ENCODE assay signal across 16 cellular contexts in the genomic region with DNA sequence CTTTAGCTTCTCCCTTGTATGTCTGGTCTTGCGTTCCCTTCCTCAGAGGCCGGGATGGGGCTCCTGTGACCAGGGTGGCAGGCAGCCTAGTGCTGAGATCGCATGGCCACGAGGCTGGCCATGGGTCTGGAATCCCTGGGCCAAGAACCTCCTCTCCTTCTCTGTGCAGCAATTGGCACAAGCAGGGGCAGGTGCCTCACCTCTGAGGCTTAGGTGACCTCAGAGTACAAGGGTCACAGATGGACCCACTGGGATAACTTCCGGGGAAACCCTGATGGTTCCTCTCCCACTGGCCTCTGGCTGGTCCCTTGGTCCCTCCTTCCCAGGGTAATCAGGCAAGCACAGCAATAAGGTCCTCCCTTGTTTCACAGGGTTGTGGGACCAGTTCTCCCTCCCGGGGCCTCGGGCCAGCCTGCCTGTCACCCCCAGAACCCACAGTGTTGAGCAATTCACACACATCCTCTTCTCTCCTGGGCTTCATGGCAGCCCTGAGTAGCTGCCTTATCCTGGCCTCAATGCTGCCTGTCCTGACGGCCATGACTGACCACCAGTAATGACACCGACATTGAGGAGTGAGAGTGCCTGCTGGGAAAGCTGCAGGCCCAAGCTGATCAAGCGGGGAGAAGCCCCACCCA. TPM values are rescaled to one million over a fixed set of nuclear protein-coding genes. Genes with fewer than 3 reads are reported as not detected.
"Had no signal": no experiment of that assay in that cellular context is flagged by ENCODE, and none has a peak within 500 bp of the region (broad histone marks: within the 10 kb centered on the region; RNA-seq: fewer than 3 reads in every experiment).

No MANE protein-coding gene starts in this region.

- DNase-seq: activated CD4-positive, alpha-beta memory T cell treated with anti-CD3 and anti-CD28 coated beads, Interleukin-2, amount 10 ng/mL, durations not matched to agents 7 days and 5 days; activated CD4-positive, alpha-beta T cell treated with anti-CD3 and anti-CD28 coated beads for 1 hour; activated CD8-positive, alpha-beta memory T cell treated with anti-CD3 and anti-CD28 coated beads, Interleukin-2, amount 50 U/mL, for 4 hours; activated naive CD4-positive, alpha-beta T cell treated with Interleukin-2 at 50 U/mL for 16 hours; activated T-cell treated with anti-CD3 and anti-CD28 coated beads, Interleukin-2, amount 50 U/mL, for 72 hours; foreskin melanocyte; left lung; mesenchymal stem cell; occipital lobe; stimulated activated CD4-positive, alpha-beta T cell treated with anti-CD3 and anti-CD28 coated beads, Interleukin-15, amount 100 ng/mL, for 24 hours; stimulated activated CD4-positive, alpha-beta T cell treated with anti-CD3 and anti-CD28 coated beads, Interleukin-4, amount 100 ng/mL, for 24 hours; stimulated activated naive CD8-positive, alpha-beta T cell treated with anti-CD3 and anti-CD28 coated beads, Interleukin-15, amount 100 ng/mL, for 72 hours; testis had no signal

- H3K4me3 Mint-ChIP-seq: activated CD4-positive, alpha-beta memory T cell treated with anti-CD3 and anti-CD28 coated beads, Interleukin-2, amount 10 ng/mL, durations not matched to agents 7 days and 5 days; activated T-cell treated with anti-CD3 and anti-CD28 coated beads, Interleukin-2, amount 50 U/mL, for 72 hours; natural killer cell treated with Interleukin-12 subunit alpha and Interleukin-12 subunit beta and Interleukin-15 and Interleukin-18, amount 100 ng/mL, for 72 hours; stimulated activated naive CD8-positive, alpha-beta T cell treated with anti-CD3 and anti-CD28 coated beads, Interleukin-15, amount 100 ng/mL, for 72 hours; T-helper 2 cell treated with Interferon-gamma antibody and Interleukin-4, amounts not matched to agents 5 μg/mL and 100 μg/mL, for 36 hours had no signal

- H3K9me3 Mint-ChIP-seq: activated CD4-positive, alpha-beta memory T cell treated with anti-CD3 and anti-CD28 coated beads, Interleukin-2, amount 10 ng/mL, durations not matched to agents 7 days and 5 days; activated T-cell treated with anti-CD3 and anti-CD28 coated beads, Interleukin-2, amount 50 U/mL, for 72 hours; natural killer cell treated with Interleukin-12 subunit alpha and Interleukin-12 subunit beta and Interleukin-15 and Interleukin-18, amount 100 ng/mL, for 72 hours; stimulated activated naive CD8-positive, alpha-beta T cell treated with anti-CD3 and anti-CD28 coated beads, Interleukin-15, amount 100 ng/mL, for 72 hours; T-helper 2 cell treated with Interferon-gamma antibody and Interleukin-4, amounts not matched to agents 5 μg/mL and 100 μg/mL, for 36 hours had no signal

- H3K9me3 ChIP-seq: left lung, testis had no signal

- ATAC-seq: activated T-cell treated with anti-CD3 and anti-CD28 coated beads, Interleukin-2, amount 50 U/mL, for 72 hours; left lung; natural killer cell treated with Interleukin-12 subunit alpha and Interleukin-12 subunit beta and Interleukin-15 and Interleukin-18, amount 100 ng/mL, for 72 hours; stimulated activated naive CD8-positive, alpha-beta T cell treated with anti-CD3 and anti-CD28 coated beads, Interleukin-15, amount 100 ng/mL, for 72 hours had no signal

- H3K27ac Mint-ChIP-seq: activated CD4-positive, alpha-beta memory T cell treated with anti-CD3 and anti-CD28 coated beads, Interleukin-2, amount 10 ng/mL, durations not matched to agents 7 days and 5 days; activated T-cell treated with anti-CD3 and anti-CD28 coated beads, Interleukin-2, amount 50 U/mL, for 72 hours; natural killer cell treated with Interleukin-12 subunit alpha and Interleukin-12 subunit beta and Interleukin-15 and Interleukin-18, amount 100 ng/mL, for 72 hours; stimulated activated naive CD8-positive, alpha-beta T cell treated with anti-CD3 and anti-CD28 coated beads, Interleukin-15, amount 100 ng/mL, for 72 hours; T-helper 2 cell treated with Interferon-gamma antibody and Interleukin-4, amounts not matched to agents 5 μg/mL and 100 μg/mL, for 36 hours had no signal

- H3K4me1 ChIP-seq: left lung, testis had no signal

- H3K27me3 Mint-ChIP-seq: activated CD4-positive, alpha-beta memory T cell treated with anti-CD3 and anti-CD28 coated beads, Interleukin-2, amount 10 ng/mL, durations not matched to agents 7 days and 5 days; natural killer cell treated with Interleukin-12 subunit alpha and Interleukin-12 subunit beta and Interleukin-15 and Interleukin-18, amount 100 ng/mL, for 72 hours; stimulated activated naive CD8-positive, alpha-beta T cell treated with anti-CD3 and anti-CD28 coated beads, Interleukin-15, amount 100 ng/mL, for 72 hours had no signal

- H3K36me3 ChIP-seq: cardiac muscle cell had no signal

- H3K27me3 ChIP-seq: cardiac muscle cell, left lung, testis had no signal

- H3K27ac ChIP-seq: cardiac muscle cell, left lung, testis had no signal

- H3K4me3 ChIP-seq: cardiac muscle cell, left lung, testis had no signal

RNA-seq across cellular contexts. Expression of gene BMP8A, which starts 38.6 kb away (rescaled TPM):
- total RNA-seq: activated CD4-positive, alpha-beta memory T cell treated with anti-CD3 and anti-CD28 coated beads, Interleukin-2, amount 10 ng/mL, durations not matched to agents 7 days and 5 days had no signal
